9 cellular contexts compared by ENCODE assay signal in genomic region chr11:27485930-27486773, GRCh38. TPM values are rescaled to one million over a fixed set of nuclear protein-coding genes. Genes with fewer than 3 reads are reported as not detected.
DNase-seq lines count a peak whose midpoint lies in the region; ATAC-seq and TF ChIP-seq lines count a peak whose summit lies in the region.
"Had no signal": no experiment of that assay in that cellular context is flagged by ENCODE, and none has a peak within 500 bp of the region (broad histone marks: within the 10 kb centered on the region; RNA-seq: fewer than 3 reads in every experiment).

No MANE protein-coding gene starts in this region.

- H3K27me3 Mint-ChIP-seq in activated T-helper 2 cell treated with anti-CD3 and anti-CD28 coated beads, Interferon-gamma antibody, Interleukin-2, Interleukin-4, amounts not matched to agents 10 μg/mL and 5 μg/mL and 100 μg/mL, durations not matched to agents 14 hours and 24 hours and 36 hours (ENCODE audit: low read depth): no peaks in the 10 kb centered on the region
- H3K27me3 Mint-ChIP-seq: IgD-negative memory B cell had no signal

- H3K4me1 ChIP-seq in OCI-LY3 (ENCODE audit: low read length) (no peaks in the 10 kb centered on the region), left lung (no peaks in the 10 kb centered on the region)

- no peak overlapping the region for H3K4me2 ChIP-seq in OCI-LY3 (ENCODE audit: low read length)

- DNase-seq in Ammon's horn (ENCODE audit: low spot score) (peak; percentile 67), GM13976 (ENCODE audit: low spot score) (peak; percentile 51), HL-60 (ENCODE audit: low read depth in 1 of 2, low spot score in 1 of 2) (peak in 1 of 2 experiments; percentile 34), cerebellar cortex (ENCODE audit: low spot score) (peak; percentile 78), left lung (no peak), ureter (ENCODE audit: low spot score) (peak; percentile 56)
- no peak for DNase-seq in activated T-helper 2 cell treated with anti-CD3 and anti-CD28 coated beads, Interferon-gamma antibody, Interleukin-2, Interleukin-4, amounts not matched to agents 10 μg/mL and 5 μg/mL and 100 μg/mL, durations not matched to agents 14 hours and 24 hours and 36 hours (ENCODE audit: low spot score)

- no peak overlapping the region for H3K27ac Mint-ChIP-seq in activated T-helper 2 cell treated with anti-CD3 and anti-CD28 coated beads, Interferon-gamma antibody, Interleukin-2, Interleukin-4, amounts not matched to agents 10 μg/mL and 5 μg/mL and 100 μg/mL, durations not matched to agents 14 hours and 24 hours and 36 hours

- ATAC-seq in left lung: peak; percentile 74

- TF ChIP-seq CTCF in GM13976 (IDR thresholded peaks at IDR 0.05; ENCODE audit: borderline replicate concordance, control extremely low read depth, extremely low read depth, insufficient read depth, missing control alignments): peak; percentile 74
- TF ChIP-seq CTCF in HL-60 (IDR thresholded peaks at IDR 0.05; ENCODE audit: insufficient read depth, low read length): peak; percentile 75
- TF ChIP-seq CTCF in OCI-LY3 (IDR thresholded peaks at IDR 0.05; ENCODE audit: low read depth, low read length): peak; percentile 89
- TF ChIP-seq CTCF in left lung (IDR thresholded peaks at IDR 0.05): peak; percentile 69 to 82

- H3K9ac ChIP-seq in OCI-LY3 (ENCODE audit: low read length): no peak overlapping the region

- H3K36me3 Mint-ChIP-seq in activated T-helper 2 cell treated with anti-CD3 and anti-CD28 coated beads, Interferon-gamma antibody, Interleukin-2, Interleukin-4, amounts not matched to agents 10 μg/mL and 5 μg/mL and 100 μg/mL, durations not matched to agents 14 hours and 24 hours and 36 hours (ENCODE audit: low read depth): no peaks in the 10 kb centered on the region

- H3K27ac ChIP-seq in HL-60 (replicated peaks) (no peak overlapping the region), OCI-LY3 (ENCODE audit: low read length) (no peak overlapping the region), left lung (no peak overlapping the region)

- H4K20me1 ChIP-seq in OCI-LY3 (ENCODE audit: insufficient read depth, low read length): 0 out of 2 replicates have a peak, but pooled peaks cover 3% of the 10 kb centered on the region

- no peak overlapping the region for H3K4me3 Mint-ChIP-seq in activated T-helper 2 cell treated with anti-CD3 and anti-CD28 coated beads, Interferon-gamma antibody, Interleukin-2, Interleukin-4, amounts not matched to agents 10 μg/mL and 5 μg/mL and 100 μg/mL, durations not matched to agents 14 hours and 24 hours and 36 hours (ENCODE audit: low read depth)
- H3K4me3 Mint-ChIP-seq: IgD-negative memory B cell had no signal

- H3K9me3 ChIP-seq in OCI-LY3 (ENCODE audit: insufficient read depth, low read length): no peaks in the 10 kb centered on the region
- no peaks in the 10 kb centered on the region for H3K9me3 ChIP-seq in left lung

- in situ Hi-C loops in GM13976 (cut with MboI; ENCODE audit: low sequenced_read_pairs, unreplicated experiment): loop anchor here (25.0 kb wide), 1 partner anchor 724 kb away; no protein-coding TSS in a partner anchor

- no peak overlapping the region for H3K4me3 ChIP-seq in HL-60 (replicated peaks; ENCODE audit: insufficient read depth, low read length)
- no peak overlapping the region for H3K4me3 ChIP-seq in OCI-LY3 (ENCODE audit: low read length)
- no peak overlapping the region for H3K4me3 ChIP-seq in left lung

- H3K4me1 Mint-ChIP-seq in activated T-helper 2 cell treated with anti-CD3 and anti-CD28 coated beads, Interferon-gamma antibody, Interleukin-2, Interleukin-4, amounts not matched to agents 10 μg/mL and 5 μg/mL and 100 μg/mL, durations not matched to agents 14 hours and 24 hours and 36 hours (ENCODE audit: low read depth): no peaks in the 10 kb centered on the region

- intact Hi-C loops in left lung (cut with DNase I): loop anchor here in 1 of 2 donors (5.0 kb wide), 1 partner anchor 304 kb away; no protein-coding TSS in a partner anchor
- intact Hi-C loops in activated T-helper 2 cell treated with anti-CD3 and anti-CD28 coated beads, Interferon-gamma antibody, Interleukin-2, Interleukin-4, amounts not matched to agents 10 μg/mL and 5 μg/mL and 100 μg/mL, durations not matched to agents 14 hours and 24 hours and 36 hours (cut with micrococcal nuclease): loop anchor here (1.0 to 5.0 kb wide), 4 partner anchors 189 to 1204 kb away; no protein-coding TSS in a partner anchor

- no peak overlapping the region for H2AFZ ChIP-seq in OCI-LY3 (ENCODE audit: low read depth, low read length)

- H3K36me3 ChIP-seq in OCI-LY3 (replicated peaks; ENCODE audit: low read depth, low read length) (peaks cover 3% of the 10 kb centered on the region), left lung (peaks cover 0 to 17% of the 10 kb centered on the region in 2 donors)

- H3K79me2 ChIP-seq in OCI-LY3 (ENCODE audit: low read length): no peaks in the 10 kb centered on the region

- no peaks in the 10 kb centered on the region for H3K27me3 ChIP-seq in HL-60 (ENCODE audit: insufficient read depth, poor library complexity, severe bottlenecking)
- no peaks in the 10 kb centered on the region for H3K27me3 ChIP-seq in OCI-LY3 (ENCODE audit: low read depth, low read length)
- H3K27me3 ChIP-seq in left lung: no peaks in the 10 kb centered on the region

- H3K9me3 Mint-ChIP-seq in activated T-helper 2 cell treated with anti-CD3 and anti-CD28 coated beads, Interferon-gamma antibody, Interleukin-2, Interleukin-4, amounts not matched to agents 10 μg/mL and 5 μg/mL and 100 μg/mL, durations not matched to agents 14 hours and 24 hours and 36 hours: no peaks in the 10 kb centered on the region
- H3K9me3 Mint-ChIP-seq: IgD-negative memory B cell had no signal

RNA-seq across cellular contexts. Expression of gene LGR4, which starts 13.6 kb away (rescaled TPM):
- total RNA-seq in left lung (1 to 10 TPM; 4.0 to 6.9 TPM), ureter (49.2 TPM)
- 0.05 and 0.14 TPM in 2 replicates for total RNA-seq in activated T-helper 2 cell treated with anti-CD3 and anti-CD28 coated beads, Interferon-gamma antibody, Interleukin-2, Interleukin-4, amounts not matched to agents 10 μg/mL and 5 μg/mL and 100 μg/mL, durations not matched to agents 14 hours and 24 hours and 36 hours

RNA-seq across cellular contexts. Expression of gene LIN7C, which starts 20.4 kb away (rescaled TPM):
- total RNA-seq in left lung (10 to 100 TPM; 25.7 to 31.5 TPM), ureter (34.9 TPM)
- 29.6 and 31.0 TPM in 2 replicates for total RNA-seq in activated T-helper 2 cell treated with anti-CD3 and anti-CD28 coated beads, Interferon-gamma antibody, Interleukin-2, Interleukin-4, amounts not matched to agents 10 μg/mL and 5 μg/mL and 100 μg/mL, durations not matched to agents 14 hours and 24 hours and 36 hours

Comparison
In these comparisons a context has a peak if more than half of its experiments do, and no peak if none do; other contexts are left out.
1. DNase-seq: peak in Ammon's horn (single experiment), GM13976 (single experiment), cerebellar cortex (single experiment) and ureter (single experiment); none in left lung (0 of 2) and activated T-helper 2 cell treated with anti-CD3 and anti-CD28 coated beads, Interferon-gamma antibody, Interleukin-2, Interleukin-4, amounts not matched to agents 10 μg/mL and 5 μg/mL and 100 μg/mL, durations not matched to agents 14 hours and 24 hours and 36 hours (single experiment).
2. Peak in every context shown above with its lines, with median percentiles within 50 percentile points of each other: CTCF ChIP-seq.